Comparison of ENCODE assay signal across 13 cellular contexts in the genomic region with DNA sequence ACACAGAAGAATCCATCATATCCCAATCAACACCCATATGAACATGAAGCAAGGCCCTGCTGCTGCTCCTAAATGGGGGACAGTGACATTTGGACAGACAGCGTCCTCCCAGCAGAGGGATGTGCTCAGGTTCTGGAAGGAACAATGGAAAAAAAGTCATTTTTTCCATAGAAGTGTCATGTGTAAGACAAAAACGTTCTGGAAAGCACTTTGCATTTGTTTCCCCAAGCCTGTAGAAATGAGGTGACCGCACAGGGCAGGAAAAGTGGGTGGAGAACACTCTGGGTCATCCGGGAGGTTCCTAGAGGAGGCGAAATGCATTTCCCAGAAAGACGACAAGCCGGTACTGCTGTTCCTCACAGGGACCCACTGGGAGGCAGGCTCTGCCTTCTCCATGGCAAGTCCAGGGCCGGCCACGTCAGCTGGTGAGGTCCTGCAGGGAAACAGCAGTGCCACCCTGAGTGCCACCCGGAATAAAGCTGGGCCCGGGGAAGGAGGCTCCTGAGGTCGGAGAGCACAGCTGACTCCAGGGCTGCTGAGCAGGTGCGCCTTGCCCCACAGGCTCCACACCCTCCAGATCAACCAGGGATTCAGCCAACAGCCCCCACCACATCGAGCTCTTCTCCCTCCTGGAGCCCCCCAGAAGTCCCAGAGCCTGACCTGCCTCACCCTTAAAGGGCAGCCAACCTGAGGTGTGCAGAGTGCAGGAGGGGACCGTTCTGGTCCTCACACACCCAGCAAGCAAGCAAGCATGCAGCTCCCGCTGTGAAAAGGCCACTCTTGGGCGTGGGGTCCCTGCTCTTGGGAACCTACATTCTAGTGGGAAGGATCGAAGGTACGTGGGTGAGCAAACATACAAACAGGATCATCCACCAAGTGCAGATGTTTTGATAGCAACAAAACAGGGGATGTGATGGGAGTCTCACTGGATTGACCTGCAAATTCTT. TPM values are rescaled to one million over a fixed set of nuclear protein-coding genes. Genes with fewer than 3 reads are reported as not detected.
A peak's percentile ranks its signal among the peaks of the same experiment; 100 is the strongest.
DNase-seq lines count a peak whose midpoint lies in the region; ATAC-seq, FAIRE-seq and TF ChIP-seq lines count a peak whose summit lies in the region.
"Had no signal": no experiment of that assay in that cellular context is flagged by ENCODE, and none has a peak within 500 bp of the region (broad histone marks: within the 10 kb centered on the region; RNA-seq: fewer than 3 reads in every experiment).

No MANE protein-coding gene starts in this region.

- intact Hi-C loops in left cardiac atrium (cut with DNase I) (loop anchor here in 1 of 2 donors (5.0 kb wide), 2 partner anchors 69 to 129 kb away; no protein-coding TSS in a partner anchor), posterior cingulate gyrus (cut with DNase I) (no loop called here)

- no peak for TF ChIP-seq CTCF in A549 (IDR thresholded peaks at IDR 0.05)
- no peak for TF ChIP-seq CTCF in RWPE2 (IDR thresholded peaks at IDR 0.05; ENCODE audit: poor library complexity, severe bottlenecking)

- H3K27ac ChIP-seq in A549, result no peak overlapping the region
- no peak overlapping the region for H3K27ac ChIP-seq in RWPE2 (ENCODE audit: poor library complexity, severe bottlenecking)

- H3K4me1 ChIP-seq in A549, result no peaks in the 10 kb centered on the region
- no peaks in the 10 kb centered on the region for H3K4me1 ChIP-seq in RWPE2 (ENCODE audit: insufficient read depth, poor library complexity, severe bottlenecking)

- TF ChIP-seq POLR2A in A549 (IDR thresholded peaks at IDR 0.05; ENCODE audit: low read length), result no peak

- peak; percentile 25 to 55; a peak in 3 of 6 replicates for ATAC-seq in A549
- 0 out of 3 replicates have a peak, but pooled peaks have one; percentile 9 for ATAC-seq in RWPE2 (ENCODE audit: low read depth)
- peak; percentile 74 to 81 for ATAC-seq in left cardiac atrium
- ATAC-seq in GM18867 (IDR thresholded peaks at IDR 0.05; ENCODE audit: unreplicated experiment), result no peak
- ATAC-seq in GM19023 (IDR thresholded peaks at IDR 0.05; ENCODE audit: unreplicated experiment), result no peak

- WGBS in A549 (ENCODE audit: missing lambda C conversion rate), result 68% methylated on average over 18 of the region's 19 CpGs

- POLR2A ChIA-PET in A549 (lab: Yijun Ruan, JAX), result no interaction called here

- peak in 1 of 2 experiments; percentile 11; a peak in 1 of 5 replicates for TF ChIP-seq RAD21 in A549 (conservative IDR thresholded peaks at IDR 0.05 in 1 of 2, IDR thresholded peaks at IDR 0.05 in 1 of 2)

- DNase-seq in A549 (ENCODE audit: low read depth in 1 of 2, low spot score in 1 of 2) (peak in 1 of 2 experiments; percentile 22), RWPE2 (ENCODE audit: low spot score) (no peak), left cardiac atrium (peak; percentile 67), posterior cingulate gyrus (peak in 6 of 10 donors; percentile 32 to 94 (median 53)), HUDEP-2 (lab: John Stamatoyannopoulos, UW; ENCODE audit: unreplicated experiment in 76 of 76) (no peak), NCI-H1436 (lab: John Stamatoyannopoulos, UW) (no peak)
- DNase-seq: ACHN; NCI-H446; SHP77 treated with DMSO at 0.1 percent for 48 hours; stimulated activated CD4-positive, alpha-beta T cell treated with anti-CD3 and anti-CD28 coated beads, Interleukin-4, amount 100 ng/mL, for 1 hour had no signal

- H3K9me3 ChIP-seq in A549 (peaks cover 5% of the 10 kb centered on the region; the same call in 1 of the 3 replicates), RWPE2 (ENCODE audit: severe bottlenecking) (no peaks in the 10 kb centered on the region)

- no peak for FAIRE-seq in A549 (lab: Jason Lieb, UNC)
- FAIRE-seq: keratinocyte had no signal

- no peak for TF ChIP-seq EP300 in A549 (IDR thresholded peaks at IDR 0.05)

- H3K4me2 ChIP-seq in A549, result no peak overlapping the region

- H3K4me3 ChIP-seq in A549 (no peak overlapping the region), RWPE2 (ENCODE audit: severe bottlenecking) (no peak overlapping the region)

- no peaks in the 10 kb centered on the region for H3K27me3 ChIP-seq in RWPE2 (ENCODE audit: insufficient read depth, poor library complexity, severe bottlenecking)

- CTCF ChIA-PET in A549 (lab: Yijun Ruan, JAX), result interaction anchor here (1.2 to 2.1 kb wide), 4 partner anchors 16 to 127 kb away, joined by 3 to 10 read pairs (median 4); no protein-coding TSS in a partner anchor

- H3K36me3 ChIP-seq in RWPE2 (ENCODE audit: low read depth), result no peaks in the 10 kb centered on the region

TF ChIP-seq in A549, 52 proteins besides CTCF, POLR2A, EP300 and RAD21:
- TF ChIP-seq BHLHE40 (IDR thresholded peaks at IDR 0.05; ENCODE audit: low read depth, low read length) (no peak), CHD4 (IDR thresholded peaks at IDR 0.05; ENCODE audit: borderline replicate concordance) (no peak), JUN (IDR thresholded peaks at IDR 0.05) (no peak)

RNA-seq across cellular contexts. Expression of a gene that starts 28.8 kb away (rescaled TPM):
- polyA plus RNA-seq in A549 (2011; rRNA removed) (12.0 and 13.7 TPM in 2 replicates), A549 (2017; fragmentation: RNase III; extraction: RNeasy Plus Mini Kit Qiagen cat#74134 plus additional on column Dnase treatment) (11.5 to 15.1 TPM (median 12.3 TPM) in 3 replicates)
- polyA plus RNA-seq in A549 (2012; cell fraction: cytosol; rRNA removed), result 10.7 and 11.9 TPM in 2 replicates
- 7.8 and 8.6 TPM in 2 replicates for polyA plus RNA-seq in A549 (2012; cell fraction: nucleus; rRNA removed)
- polyA minus RNA-seq in A549 (2011; rRNA and poly(A)+ RNA removed), result 12.6 and 19.2 TPM in 2 replicates
- total RNA-seq in left cardiac atrium, result 10 to 100 TPM; 74.4 to 95.3 TPM

Comparison
In these comparisons a context has a peak if more than half of its experiments do, and no peak if none do; other contexts are left out.
1. ATAC-seq: peak in A549 (2 of 2), RWPE2 (single experiment) and left cardiac atrium (2 of 2); none in GM18867 (single experiment) and GM19023 (single experiment).
2. DNase-seq: peak in left cardiac atrium (single experiment) and posterior cingulate gyrus (6 of 10); none in RWPE2 (single experiment), HUDEP-2 (0 of 76) and NCI-H1436 (single experiment).